In genomic region chr10:43120948-43121290, GRCh38 we compare ENCODE assay signal across 1 cellular context.
TF ChIP-seq lines count a peak whose summit lies in the region.

No MANE protein-coding gene starts in this region.

TF ChIP-seq in GM12878, 131 proteins besides CTCF, POLR2A, EP300 and RAD21 (continued from another document):
- TF ChIP-seq ZBTB40 (IDR thresholded peaks at IDR 0.05; ENCODE audit: borderline replicate concordance) = no peak
- peak; percentile 88 for TF ChIP-seq SPI1 (IDR thresholded peaks at IDR 0.05; ENCODE audit: borderline replicate concordance, insufficient read depth, low read depth, low read length)
- TF ChIP-seq RUNX3 (IDR thresholded peaks at IDR 0.05; ENCODE audit: low read length) = peak; percentile 76
- peak; percentile 33; the same call in 1 of the 2 replicates for TF ChIP-seq RELB (IDR thresholded peaks at IDR 0.05; ENCODE audit: low read depth)
- TF ChIP-seq YY1 (IDR thresholded peaks at IDR 0.05; ENCODE audit: low read depth, low read length) = peak; percentile 58
- no peak for TF ChIP-seq HDAC6 (IDR thresholded peaks at IDR 0.05; ENCODE audit: unreplicated experiment)
- no peak for TF ChIP-seq CEBPB (IDR thresholded peaks at IDR 0.05; ENCODE audit: borderline replicate concordance in 1 of 2, low read depth in 2 of 2, low read length in 2 of 2)
- TF ChIP-seq ZNF207 (IDR thresholded peaks at IDR 0.05; ENCODE audit: borderline replicate concordance) = no peak
- 0 out of 2 replicates have a peak, but pooled peaks have one; percentile 39 for TF ChIP-seq IRF4 (IDR thresholded peaks at IDR 0.05; ENCODE audit: low read depth, low read length)
- TF ChIP-seq JUNB (IDR thresholded peaks at IDR 0.05) = peak; percentile 64
